In genomic region chr16:27067138-27067537, GRCh38 we compare ENCODE assay signal across 24 cellular contexts. TPM values are rescaled to one million over a fixed set of nuclear protein-coding genes. Genes with fewer than 3 reads are reported as not detected.
DNase-seq lines count a peak whose midpoint lies in the region; ATAC-seq and TF ChIP-seq lines count a peak whose summit lies in the region.
"Had no signal": no experiment of that assay in that cellular context is flagged by ENCODE, and none has a peak within 500 bp of the region (broad histone marks: within the 10 kb centered on the region; RNA-seq: fewer than 3 reads in every experiment).

No MANE protein-coding gene starts in this region.

- no peaks in the 10 kb centered on the region for H4K20me1 ChIP-seq in Karpas-422 (ENCODE audit: insufficient read depth, low read depth, low read length)

- DNase-seq in SHP77 (lab: John Stamatoyannopoulos, UW), result peak; percentile 33 to 63
- DNase-seq in SHP77 treated with DMSO at 0.1 percent for 48 hours (lab: John Stamatoyannopoulos, UW), result no peak
- peak; percentile 2 for DNase-seq in NCI-H774 (lab: John Stamatoyannopoulos, UW)
- peak; percentile 34 for DNase-seq in iPS-NIHi7 (ENCODE audit: extremely low spot score)
- DNase-seq in sciatic nerve (ENCODE audit: low spot score), result no peak
- DNase-seq in CD14-positive monocyte (ENCODE audit: low spot score), result no peak
- no peak for DNase-seq in DMS153 treated with DMSO at 0.1 percent for 48 hours (lab: John Stamatoyannopoulos, UW; ENCODE audit: unreplicated experiment)
- no peak for DNase-seq in Karpas-422
- DNase-seq: activated CD4-positive, alpha-beta T cell treated with anti-CD3 and anti-CD28 coated beads, Interleukin-2, amount 50 U/mL, for 4 hours; activated naive CD4-positive, alpha-beta T cell treated with anti-CD3 and anti-CD28 coated beads, Interleukin-2, amount 10 ng/mL, durations not matched to agents 7 days and 5 days; activated T-cell treated with anti-CD3 and anti-CD28 coated beads for 4 hours; body of pancreas; CD8-positive, alpha-beta memory T cell; mammary epithelial cell; NCI-H1694 treated with DMSO at 0.1 percent for 48 hours; stimulated activated naive CD8-positive, alpha-beta T cell treated with anti-CD3 and anti-CD28 coated beads, Interleukin-15, amount 100 ng/mL, for 72 hours had no signal

- no peaks in the 10 kb centered on the region for H3K79me2 ChIP-seq in Karpas-422 (ENCODE audit: low read length)

- H3K9me2 ChIP-seq in Karpas-422 (replicated peaks; ENCODE audit: insufficient read depth, low read length), result no peaks in the 10 kb centered on the region

- no peak overlapping the region for H2AFZ ChIP-seq in Karpas-422 (ENCODE audit: low read length)

- H3K4me1 Mint-ChIP-seq in CD14-positive monocyte, result no peaks in the 10 kb centered on the region
- H3K4me1 Mint-ChIP-seq: activated naive CD4-positive, alpha-beta T cell treated with anti-CD3 and anti-CD28 coated beads, Interleukin-2, amount 10 ng/mL, durations not matched to agents 7 days and 5 days; CD8-positive, alpha-beta memory T cell; stimulated activated naive CD8-positive, alpha-beta T cell treated with anti-CD3 and anti-CD28 coated beads, Interleukin-15, amount 100 ng/mL, for 72 hours had no signal

- intact Hi-C loops in sciatic nerve (cut with DNase I), result no loop called here
- intact Hi-C loops in CD14-positive monocyte (cut with micrococcal nuclease), result no loop called here

- no peak overlapping the region for H3K9ac ChIP-seq in Karpas-422 (ENCODE audit: low read length)

- no peak overlapping the region for H3K27ac Mint-ChIP-seq in CD14-positive monocyte
- H3K27ac Mint-ChIP-seq: activated naive CD4-positive, alpha-beta T cell treated with anti-CD3 and anti-CD28 coated beads, Interleukin-2, amount 10 ng/mL, durations not matched to agents 7 days and 5 days; CD8-positive, alpha-beta memory T cell; natural killer cell treated with Interleukin-12 subunit alpha and Interleukin-12 subunit beta and Interleukin-15 and Interleukin-18, amount 100 ng/mL, for 72 hours; stimulated activated naive CD8-positive, alpha-beta T cell treated with anti-CD3 and anti-CD28 coated beads, Interleukin-15, amount 100 ng/mL, for 72 hours had no signal

- ATAC-seq in sciatic nerve, result peak; percentile 46
- ATAC-seq: body of pancreas; gastroesophageal sphincter; Panc1; stimulated activated naive CD8-positive, alpha-beta T cell treated with anti-CD3 and anti-CD28 coated beads, Interleukin-15, amount 100 ng/mL, for 72 hours had no signal

- no peaks in the 10 kb centered on the region for H3K9me3 ChIP-seq in Karpas-422 (ENCODE audit: low read length)
- H3K9me3 ChIP-seq: body of pancreas had no signal

- no peaks in the 10 kb centered on the region for H3K36me3 Mint-ChIP-seq in CD14-positive monocyte
- H3K36me3 Mint-ChIP-seq: activated naive CD4-positive, alpha-beta T cell treated with anti-CD3 and anti-CD28 coated beads, Interleukin-2, amount 10 ng/mL, durations not matched to agents 7 days and 5 days; natural killer cell treated with Interleukin-12 subunit alpha and Interleukin-12 subunit beta and Interleukin-15 and Interleukin-18, amount 100 ng/mL, for 72 hours had no signal

- no peak overlapping the region for H3K4me3 ChIP-seq in Karpas-422 (ENCODE audit: low read length)
- H3K4me3 ChIP-seq: body of pancreas, gastroesophageal sphincter had no signal

- H3K4me1 ChIP-seq in Karpas-422 (ENCODE audit: low read length), result no peaks in the 10 kb centered on the region
- H3K4me1 ChIP-seq: body of pancreas, gastroesophageal sphincter had no signal

- no peak overlapping the region for H3K4me3 Mint-ChIP-seq in CD14-positive monocyte
- H3K4me3 Mint-ChIP-seq: activated naive CD4-positive, alpha-beta T cell treated with anti-CD3 and anti-CD28 coated beads, Interleukin-2, amount 10 ng/mL, durations not matched to agents 7 days and 5 days; CD8-positive, alpha-beta memory T cell; natural killer cell treated with Interleukin-12 subunit alpha and Interleukin-12 subunit beta and Interleukin-15 and Interleukin-18, amount 100 ng/mL, for 72 hours; stimulated activated naive CD8-positive, alpha-beta T cell treated with anti-CD3 and anti-CD28 coated beads, Interleukin-15, amount 100 ng/mL, for 72 hours had no signal

- no peaks in the 10 kb centered on the region for H3K36me3 ChIP-seq in Karpas-422 (ENCODE audit: insufficient read depth, low read length)
- H3K36me3 ChIP-seq: gastroesophageal sphincter had no signal

- peaks cover 0 to 4% (median 0%) of the 10 kb centered on the region in 7 donors for H3K9me3 Mint-ChIP-seq in CD14-positive monocyte
- H3K9me3 Mint-ChIP-seq: activated naive CD4-positive, alpha-beta T cell treated with anti-CD3 and anti-CD28 coated beads, Interleukin-2, amount 10 ng/mL, durations not matched to agents 7 days and 5 days; natural killer cell treated with Interleukin-12 subunit alpha and Interleukin-12 subunit beta and Interleukin-15 and Interleukin-18, amount 100 ng/mL, for 72 hours; stimulated activated naive CD8-positive, alpha-beta T cell treated with anti-CD3 and anti-CD28 coated beads, Interleukin-15, amount 100 ng/mL, for 72 hours had no signal

- TF ChIP-seq CTCF in CD14-positive monocyte (IDR thresholded peaks at IDR 0.05), result no peak

- no peaks in the 10 kb centered on the region for H3K27me3 ChIP-seq in Karpas-422 (ENCODE audit: low read length)
- H3K27me3 ChIP-seq: body of pancreas had no signal

- H3K4me2 ChIP-seq in Karpas-422 (ENCODE audit: low read depth, low read length, poor library complexity, severe bottlenecking), result no peak overlapping the region

- no peak overlapping the region for H3K27ac ChIP-seq in Karpas-422 (ENCODE audit: low read length)
- H3K27ac ChIP-seq: body of pancreas, epithelial cell of prostate, gastroesophageal sphincter had no signal

- peaks cover 6 to 16% (median 15%) of the 10 kb centered on the region in 3 donors for H3K27me3 Mint-ChIP-seq in CD14-positive monocyte (ENCODE audit: low read depth in 3 of 3)

RNA-seq across cellular contexts. Expression of gene C16orf82, which starts 0.4 kb away (rescaled TPM):
- total RNA-seq in sciatic nerve, result 0.22 TPM
- not detected for polyA plus RNA-seq in CD14-positive monocyte
- total RNA-seq in Karpas-422 (2014; rRNA removed; shearing (Covaris generic); ENCODE audit: low replicate concordance), result not detected in 2 replicates
- total RNA-seq: body of pancreas; CD8-positive, alpha-beta memory T cell; gastroesophageal sphincter; mammary epithelial cell; MCF 10A; natural killer cell treated with Interleukin-12 subunit alpha and Interleukin-12 subunit beta and Interleukin-15 and Interleukin-18, amount 100 ng/mL, for 72 hours; NCI-H460; renal cortical epithelial cell; urinary bladder had no signal
- polyA plus RNA-seq: CD8-positive, alpha-beta memory T cell; mammary epithelial cell; urinary bladder had no signal

Comparison
In these comparisons a context has a peak if more than half of its experiments do, and no peak if none do; other contexts are left out.
1. DNase-seq: peak in SHP77 (2 of 2), NCI-H774 (single experiment) and iPS-NIHi7 (single experiment); none in SHP77 treated with DMSO at 0.1 percent for 48 hours (single experiment), sciatic nerve (single experiment), CD14-positive monocyte (single experiment), DMS153 treated with DMSO at 0.1 percent for 48 hours (single experiment) and Karpas-422 (single experiment).